1 cellular context compared by ENCODE assay signal in genomic region chr18:58095251-58095650, GRCh38.
TF ChIP-seq lines count a peak whose summit lies in the region.

No MANE protein-coding gene starts in this region.

TF ChIP-seq in HepG2, 621 proteins besides CTCF, POLR2A, EP300 and RAD21:
- TF ChIP-seq SP5 (CRISPR knock-in tag; IDR thresholded peaks at IDR 0.05; ENCODE audit: borderline replicate concordance, low read depth) (no peak), ETS1 (CRISPR knock-in tag; IDR thresholded peaks at IDR 0.05) (no peak), ZMYM4 (CRISPR knock-in tag; IDR thresholded peaks at IDR 0.05) (0 out of 2 replicates have a peak, but pooled peaks have one; percentile 24), ZNF510 (CRISPR knock-in tag; IDR thresholded peaks at IDR 0.05; ENCODE audit: low read depth) (no peak)
